In genomic region chr5:118956727-118957126, GRCh38 we compare ENCODE assay signal across 11 cellular contexts. TPM values are rescaled to one million over a fixed set of nuclear protein-coding genes. Genes with fewer than 3 reads are reported as not detected.
DNase-seq lines count a peak whose midpoint lies in the region; ATAC-seq and TF ChIP-seq lines count a peak whose summit lies in the region.
"Had no signal": no experiment of that assay in that cellular context is flagged by ENCODE, and none has a peak within 500 bp of the region (broad histone marks: within the 10 kb centered on the region; RNA-seq: fewer than 3 reads in every experiment).

No MANE protein-coding gene starts in this region.

- CTCF ChIA-PET in WTC11 (lab: Charles Lee): interaction anchor here (1.2 to 1.3 kb wide), 2 partner anchors 31 to 264 kb away, joined by 3 read pairs; partner anchors contain the start of gene DTWD2

- H3K9me3 ChIP-seq in MM.1S (replicated peaks; ENCODE audit: insufficient read depth, low read length) (no peaks in the 10 kb centered on the region), right lobe of liver (no peaks in the 10 kb centered on the region)
- H3K9me3 ChIP-seq: SJSA1, tibial artery had no signal

- ATAC-seq in WTC11 (no peak), right lobe of liver (peak in 1 of 4 donors; percentile 18), HG03045 (IDR thresholded peaks at IDR 0.05; ENCODE audit: unreplicated experiment) (no peak), GM18861 (IDR thresholded peaks at IDR 0.05; ENCODE audit: unreplicated experiment) (no peak), HG02884 (IDR thresholded peaks at IDR 0.05; ENCODE audit: unreplicated experiment) (no peak), GM21360 (IDR thresholded peaks at IDR 0.05; ENCODE audit: unreplicated experiment) (no peak)

- H4K20me1 ChIP-seq in MM.1S (ENCODE audit: insufficient read depth, low read length): no peaks in the 10 kb centered on the region

- TF ChIP-seq CTCF in MM.1S (IDR thresholded peaks at IDR 0.05; ENCODE audit: low read length): peak; percentile 52
- TF ChIP-seq CTCF in WTC11 (IDR thresholded peaks at IDR 0.05): peak; percentile 36
- TF ChIP-seq CTCF in right lobe of liver (IDR thresholded peaks at IDR 0.05): peak; percentile 19 to 45 (median 34)

- H3K4me2 ChIP-seq in MM.1S (ENCODE audit: low read depth, low read length): no peak overlapping the region

- intact Hi-C loops in right lobe of liver (cut with DNase I): no loop called here

- no peak for TF ChIP-seq POLR2A in right lobe of liver (IDR thresholded peaks at IDR 0.05)

- H3K4me3 ChIP-seq in MM.1S (ENCODE audit: low read length): no peak overlapping the region
- H3K4me3 ChIP-seq in right lobe of liver: no peak overlapping the region
- H3K4me3 ChIP-seq: SJSA1, tibial artery had no signal

- POLR2A ChIA-PET in WTC11 (lab: Charles Lee): no interaction called here

- H3K9me3 Mint-ChIP-seq in WTC11: peaks cover 18% of the 10 kb centered on the region

- H3K36me3 Mint-ChIP-seq in WTC11: peaks cover 9% of the 10 kb centered on the region

- no peaks in the 10 kb centered on the region for H3K27me3 ChIP-seq in MM.1S (replicated peaks; ENCODE audit: insufficient read depth, low read length)
- H3K27me3 ChIP-seq in right lobe of liver: no peaks in the 10 kb centered on the region
- H3K27me3 ChIP-seq: SJSA1, tibial artery had no signal

- H3K4me1 Mint-ChIP-seq in WTC11: peaks cover 23% of the 10 kb centered on the region

- no peak overlapping the region for H3K4me3 Mint-ChIP-seq in WTC11

- H3K27ac ChIP-seq in MM.1S (ENCODE audit: low read length) (no peak overlapping the region), right lobe of liver (no peak overlapping the region)
- H3K27ac ChIP-seq: SJSA1, tibial artery had no signal

- no peaks in the 10 kb centered on the region for H3K9me2 ChIP-seq in MM.1S (replicated peaks; ENCODE audit: insufficient read depth, low read length)

- H3K36me3 ChIP-seq in MM.1S (replicated peaks; ENCODE audit: insufficient read depth, low read length): no peaks in the 10 kb centered on the region
- no peaks in the 10 kb centered on the region for H3K36me3 ChIP-seq in right lobe of liver
- H3K36me3 ChIP-seq: SJSA1 had no signal

- peak; percentile 46 for DNase-seq in ELR (ENCODE audit: low read depth)
- DNase-seq in MM.1S: peak; percentile 16
- DNase-seq in WTC11 (ENCODE audit: low spot score): no peak
- no peak for DNase-seq in right lobe of liver
- DNase-seq: central memory CD4-positive, alpha-beta T cell; tibial artery had no signal

- WGBS in right lobe of liver (ENCODE audit: insufficient coverage, low coverage, low lambda C conversion rate, missing lambda C conversion rate): 43% methylated on average over 2 of the region's 2 CpGs

- H3K27me3 Mint-ChIP-seq in WTC11 (ENCODE audit: low read depth): no peaks in the 10 kb centered on the region

- no peak overlapping the region for H3K9ac ChIP-seq in MM.1S (ENCODE audit: low read length)

- no peak overlapping the region for H2AFZ ChIP-seq in MM.1S (ENCODE audit: low read length)

- H3K79me2 ChIP-seq in MM.1S (ENCODE audit: low read length): no peaks in the 10 kb centered on the region

- no peaks in the 10 kb centered on the region for H3F3A ChIP-seq in MM.1S (ENCODE audit: insufficient read depth, low read length)

- peaks cover 5% of the 10 kb centered on the region; the same call in 1 of the 2 replicates for H3K4me1 ChIP-seq in MM.1S (ENCODE audit: low read length)
- no peaks in the 10 kb centered on the region for H3K4me1 ChIP-seq in right lobe of liver
- H3K4me1 ChIP-seq: SJSA1, tibial artery had no signal

- H3K27ac Mint-ChIP-seq in WTC11: no peak overlapping the region

TF ChIP-seq in WTC11, 78 proteins besides CTCF, POLR2A, EP300 and RAD21:
- TF ChIP-seq TEAD1 (CRISPR knock-in tag; IDR thresholded peaks at IDR 0.05) (no peak), TCF7 (CRISPR knock-in tag; IDR thresholded peaks at IDR 0.05; ENCODE audit: low read depth) (no peak), JAZF1 (CRISPR knock-in tag; IDR thresholded peaks at IDR 0.05) (no peak), ZNF219 (CRISPR knock-in tag; IDR thresholded peaks at IDR 0.05; ENCODE audit: borderline replicate concordance) (no peak), NFATC4 (CRISPR knock-in tag; IDR thresholded peaks at IDR 0.05) (no peak), JUN (CRISPR knock-in tag; IDR thresholded peaks at IDR 0.05) (no peak), CREM (CRISPR knock-in tag; IDR thresholded peaks at IDR 0.05) (no peak), ERG (CRISPR knock-in tag; IDR thresholded peaks at IDR 0.05) (no peak)
- TF ChIP-seq, protein P1, sequence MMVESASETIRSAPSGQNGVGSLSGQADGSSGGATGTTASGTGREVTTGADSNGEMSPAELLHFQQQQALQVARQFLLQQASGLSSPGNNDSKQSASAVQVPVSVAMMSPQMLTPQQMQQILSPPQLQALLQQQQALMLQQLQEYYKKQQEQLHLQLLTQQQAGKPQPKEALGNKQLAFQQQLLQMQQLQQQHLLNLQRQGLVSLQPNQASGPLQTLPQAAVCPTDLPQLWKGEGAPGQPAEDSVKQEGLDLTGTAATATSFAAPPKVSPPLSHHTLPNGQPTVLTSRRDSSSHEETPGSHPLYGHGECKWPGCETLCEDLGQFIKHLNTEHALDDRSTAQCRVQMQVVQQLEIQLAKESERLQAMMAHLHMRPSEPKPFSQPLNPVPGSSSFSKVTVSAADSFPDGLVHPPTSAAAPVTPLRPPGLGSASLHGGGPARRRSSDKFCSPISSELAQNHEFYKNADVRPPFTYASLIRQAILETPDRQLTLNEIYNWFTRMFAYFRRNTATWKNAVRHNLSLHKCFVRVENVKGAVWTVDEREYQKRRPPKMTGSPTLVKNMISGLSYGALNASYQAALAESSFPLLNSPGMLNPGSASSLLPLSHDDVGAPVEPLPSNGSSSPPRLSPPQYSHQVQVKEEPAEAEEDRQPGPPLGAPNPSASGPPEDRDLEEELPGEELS (CRISPR knock-in tag; IDR thresholded peaks at IDR 0.05): no peak
- TF ChIP-seq, protein P2, sequence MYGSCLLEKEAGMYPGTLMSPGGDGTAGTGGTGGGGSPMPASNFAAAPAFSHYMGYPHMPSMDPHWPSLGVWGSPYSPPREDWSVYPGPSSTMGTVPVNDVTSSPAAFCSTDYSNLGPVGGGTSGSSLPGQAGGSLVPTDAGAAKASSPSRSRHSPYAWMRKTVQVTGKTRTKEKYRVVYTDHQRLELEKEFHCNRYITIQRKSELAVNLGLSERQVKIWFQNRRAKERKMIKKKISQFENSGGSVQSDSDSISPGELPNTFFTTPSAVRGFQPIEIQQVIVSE (CRISPR knock-in tag; IDR thresholded peaks at IDR 0.05; ENCODE audit: borderline replicate concordance): no peak
- TF ChIP-seq, protein P3, sequence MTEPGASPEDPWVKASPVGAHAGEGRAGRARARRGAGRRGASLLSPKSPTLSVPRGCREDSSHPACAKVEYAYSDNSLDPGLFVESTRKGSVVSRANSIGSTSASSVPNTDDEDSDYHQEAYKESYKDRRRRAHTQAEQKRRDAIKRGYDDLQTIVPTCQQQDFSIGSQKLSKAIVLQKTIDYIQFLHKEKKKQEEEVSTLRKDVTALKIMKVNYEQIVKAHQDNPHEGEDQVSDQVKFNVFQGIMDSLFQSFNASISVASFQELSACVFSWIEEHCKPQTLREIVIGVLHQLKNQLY (CRISPR knock-in tag; IDR thresholded peaks at IDR 0.05): no peak

RNA-seq across cellular contexts. Expression of gene DTWD2, which starts 31.6 kb away (rescaled TPM):
- total RNA-seq in WTC11 (2021): 10.3 to 13.1 TPM (median 10.4 TPM) in 3 replicates
- 10 to 100 TPM in 2 of 6 experiments, 1 to 10 TPM in 4; 3.7 to 13.4 (median 7.0) TPM for total RNA-seq in right lobe of liver

Comparison
In these comparisons a context has a peak if more than half of its experiments do, and no peak if none do; other contexts are left out.
1. DNase-seq: peak in ELR (single experiment) and MM.1S (single experiment); none in WTC11 (single experiment) and right lobe of liver (0 of 3).
2. Peak in every context shown above with its lines, with median percentiles within 50 percentile points of each other: CTCF ChIP-seq.